ENCODE assay signal across 16 cellular contexts in genomic region chr2:50346586-50347351, GRCh38.
DNase-seq lines count a peak whose midpoint lies in the region; ATAC-seq, FAIRE-seq and TF ChIP-seq lines count a peak whose summit lies in the region.
"Had no signal": no experiment of that assay in that cellular context is flagged by ENCODE, and none has a peak within 500 bp of the region (broad histone marks: within the 10 kb centered on the region; RNA-seq: fewer than 3 reads in every experiment).

No MANE protein-coding gene starts in this region.

- H3K27ac Mint-ChIP-seq in astrocyte (ENCODE audit: unreplicated experiment), result no peak overlapping the region
- no peak overlapping the region for H3K27ac Mint-ChIP-seq in HFFc6
- H3K27ac Mint-ChIP-seq: activated CD4-positive, alpha-beta T cell treated with anti-CD3 and anti-CD28 coated beads for 36 hours; activated naive CD8-positive, alpha-beta T cell treated with anti-CD3 and anti-CD28 coated beads, Interleukin-2, amount 10 ng/mL, durations not matched to agents 7 days and 5 days had no signal

- H3K27me3 Mint-ChIP-seq in astrocyte (ENCODE audit: low read depth, unreplicated experiment), result peaks cover 48% of the 10 kb centered on the region
- no peaks in the 10 kb centered on the region for H3K27me3 Mint-ChIP-seq in HFFc6 (ENCODE audit: insufficient read depth)

- TF ChIP-seq CTCF in astrocyte (IDR thresholded peaks at IDR 0.05; ENCODE audit: insufficient read depth, low read depth, low read length), result no peak
- no peak for TF ChIP-seq CTCF in sigmoid colon (IDR thresholded peaks at IDR 0.05)
- TF ChIP-seq CTCF in coronary artery (IDR thresholded peaks at IDR 0.05), result no peak
- no peak for TF ChIP-seq CTCF in HFFc6 (IDR thresholded peaks at IDR 0.05)

- H3K4me1 Mint-ChIP-seq in astrocyte (ENCODE audit: low read depth, unreplicated experiment) (peaks cover 4% of the 10 kb centered on the region), HFFc6 (ENCODE audit: low read depth) (no peaks in the 10 kb centered on the region)
- H3K4me1 Mint-ChIP-seq: activated CD4-positive, alpha-beta T cell treated with anti-CD3 and anti-CD28 coated beads for 36 hours; activated naive CD8-positive, alpha-beta T cell treated with anti-CD3 and anti-CD28 coated beads, Interleukin-2, amount 10 ng/mL, durations not matched to agents 7 days and 5 days had no signal

- no peaks in the 10 kb centered on the region for H3K9me3 Mint-ChIP-seq in astrocyte (ENCODE audit: unreplicated experiment)
- H3K9me3 Mint-ChIP-seq in HFFc6, result peaks cover 31% of the 10 kb centered on the region
- H3K9me3 Mint-ChIP-seq: activated naive CD8-positive, alpha-beta T cell treated with anti-CD3 and anti-CD28 coated beads, Interleukin-2, amount 10 ng/mL, durations not matched to agents 7 days and 5 days had no signal

- H3K36me3 ChIP-seq in HUES6 (ENCODE audit: control insufficient read depth, insufficient read depth, low read length), result no peaks in the 10 kb centered on the region
- no peaks in the 10 kb centered on the region for H3K36me3 ChIP-seq in astrocyte (ENCODE audit: insufficient read depth, low read length)
- H3K36me3 ChIP-seq in sigmoid colon, result no peaks in the 10 kb centered on the region
- H3K36me3 ChIP-seq: upper lobe of right lung had no signal

- H3K9ac ChIP-seq in HUES6 (ENCODE audit: low read length), result no peak overlapping the region
- H3K9ac ChIP-seq in astrocyte (ENCODE audit: low read length), result no peak overlapping the region

- H3K4me2 ChIP-seq in astrocyte (ENCODE audit: low read length), result peak overlapping the region; percentile 82

- no peak for TF ChIP-seq EP300 in sigmoid colon (IDR thresholded peaks at IDR 0.05)

- H3K36me3 Mint-ChIP-seq in astrocyte (ENCODE audit: low read depth, unreplicated experiment), result no peaks in the 10 kb centered on the region
- peaks cover 4% of the 10 kb centered on the region; the same call in 1 of the 2 replicates for H3K36me3 Mint-ChIP-seq in HFFc6 (ENCODE audit: low read depth)
- H3K36me3 Mint-ChIP-seq: activated naive CD8-positive, alpha-beta T cell treated with anti-CD3 and anti-CD28 coated beads, Interleukin-2, amount 10 ng/mL, durations not matched to agents 7 days and 5 days had no signal

- H3K79me2 ChIP-seq in astrocyte (ENCODE audit: insufficient read depth, low read length), result no peaks in the 10 kb centered on the region

- peak overlapping the region; percentile 83 for H3K4me3 Mint-ChIP-seq in astrocyte (ENCODE audit: unreplicated experiment)
- H3K4me3 Mint-ChIP-seq in HFFc6, result no peak overlapping the region
- H3K4me3 Mint-ChIP-seq: activated CD4-positive, alpha-beta T cell treated with anti-CD3 and anti-CD28 coated beads for 36 hours; activated naive CD8-positive, alpha-beta T cell treated with anti-CD3 and anti-CD28 coated beads, Interleukin-2, amount 10 ng/mL, durations not matched to agents 7 days and 5 days had no signal

- peaks cover 11% of the 10 kb centered on the region for H3K4me1 ChIP-seq in HUES6 (ENCODE audit: control insufficient read depth, insufficient read depth, low read length)
- H3K4me1 ChIP-seq in astrocyte (ENCODE audit: insufficient read depth, low read length), result no peaks in the 10 kb centered on the region
- H3K4me1 ChIP-seq in sigmoid colon, result peaks cover 0 to 16% (median 12%) of the 10 kb centered on the region in 4 donors
- H3K4me1 ChIP-seq: psoas muscle, upper lobe of right lung had no signal

- no peak for TF ChIP-seq POLR2A in sigmoid colon (IDR thresholded peaks at IDR 0.05)

- H3K4me3 ChIP-seq in HUES6 (ENCODE audit: low read depth, low read length), result peak overlapping the region; percentile 73
- peak overlapping the region; percentile 46 for H3K4me3 ChIP-seq in astrocyte (ENCODE audit: insufficient read depth, low read depth, low read length)
- peak overlapping the region; percentile 22 to 47 (median 38) for H3K4me3 ChIP-seq in sigmoid colon
- H3K4me3 ChIP-seq in coronary artery, result no peak overlapping the region
- H3K4me3 ChIP-seq: psoas muscle, upper lobe of right lung had no signal

- 5 to 25% methylated on average over 68 of the region's 68 CpGs for WGBS in sigmoid colon, 2 donors

- no peak for FAIRE-seq in astrocyte (lab: Jason Lieb, UNC)
- FAIRE-seq: RCC 7860 had no signal

- H4K20me1 ChIP-seq in astrocyte (ENCODE audit: insufficient read depth, low read length), result no peaks in the 10 kb centered on the region

- H3K9me3 ChIP-seq in HUES6 (ENCODE audit: control insufficient read depth, insufficient read depth, low read depth, low read length), result no peaks in the 10 kb centered on the region
- H3K9me3 ChIP-seq in astrocyte (ENCODE audit: insufficient read depth, low read depth, low read length), result no peaks in the 10 kb centered on the region
- H3K9me3 ChIP-seq in sigmoid colon, result no peaks in the 10 kb centered on the region
- H3K9me3 ChIP-seq: psoas muscle, upper lobe of right lung had no signal

- H3K27ac ChIP-seq in HUES6 (ENCODE audit: low read depth, low read length) (no peak overlapping the region), astrocyte (ENCODE audit: low read depth, low read length) (no peak overlapping the region), sigmoid colon (peak overlapping the region in 1 of 4 donors; percentile 18), coronary artery (no peak overlapping the region)
- H3K27ac ChIP-seq: psoas muscle, upper lobe of right lung had no signal

- H3K27me3 ChIP-seq in HUES6 (ENCODE audit: control insufficient read depth, insufficient read depth, low read length) (peaks cover 70% of the 10 kb centered on the region), astrocyte (ENCODE audit: insufficient read depth, low read length) (peaks cover 26% of the 10 kb centered on the region), sigmoid colon (peaks cover 7 to 46% (median 22%) of the 10 kb centered on the region in 3 donors)

- intact Hi-C loops in sigmoid colon (cut with DNase I), result no loop called here

- H2AFZ ChIP-seq in astrocyte (ENCODE audit: low read depth, low read length), result peak overlapping the region; percentile 47

- ATAC-seq in GM19351 (IDR thresholded peaks at IDR 0.05; ENCODE audit: unreplicated experiment), result no peak
- no peak for ATAC-seq in GM21825 (IDR thresholded peaks at IDR 0.05; ENCODE audit: unreplicated experiment)
- ATAC-seq: activated CD4-positive, alpha-beta T cell treated with anti-CD3 and anti-CD28 coated beads for 36 hours; psoas muscle had no signal

- DNase-seq in astrocyte (ENCODE audit: low read depth), result no peak
- peak; percentile 47 for DNase-seq in islet precursor cell
- no peak for DNase-seq in sigmoid colon
- no peak for DNase-seq in coronary artery (ENCODE audit: low spot score)
- DNase-seq in HFFc6, result no peak
- DNase-seq: activated CD4-positive, alpha-beta T cell treated with anti-CD3 and anti-CD28 coated beads for 36 hours; activated naive CD8-positive, alpha-beta T cell treated with anti-CD3 and anti-CD28 coated beads, Interleukin-2, amount 10 ng/mL, durations not matched to agents 7 days and 5 days; activated T-cell treated with anti-CD3 and anti-CD28 coated beads for 4 hours; cortex of kidney; psoas muscle; stimulated activated CD4-positive, alpha-beta T cell treated with anti-CD3 and anti-CD28 coated beads, Interleukin-1b, Interleukin-23, amount 100 ng/mL, for 48 hours; upper lobe of right lung had no signal
